6 cellular contexts compared by ENCODE assay signal in genomic region chr11:62749931-62750330, GRCh38. TPM values are rescaled to one million over a fixed set of nuclear protein-coding genes. Genes with fewer than 3 reads are reported as not detected.
DNase-seq lines count a peak whose midpoint lies in the region; ATAC-seq, FAIRE-seq and TF ChIP-seq lines count a peak whose summit lies in the region.
"Not testable (repeated sequence)": the region's sequence is repeated elsewhere in the genome, so short reads cannot be mapped to it uniquely, and the experiment has no call there.

No MANE protein-coding gene starts in this region.

- not testable (repeated sequence) for H3K9me3 Mint-ChIP-seq in activated CD4-positive, alpha-beta T cell treated with anti-CD3 and anti-CD28 coated beads, Interleukin-2, amount 10 ng/mL, durations not matched to agents 7 days and 5 days; activated T-cell treated with anti-CD3 and anti-CD28 coated beads, Interleukin-2, amount 50 U/mL, for 72 hours; neural crest cell

- H3K36me3 Mint-ChIP-seq in activated CD4-positive, alpha-beta T cell treated with anti-CD3 and anti-CD28 coated beads, Interleukin-2, amount 10 ng/mL, durations not matched to agents 7 days and 5 days (ENCODE audit: low read depth), result peaks cover 18% of the 10 kb centered on the region
- H3K36me3 Mint-ChIP-seq in activated T-cell treated with anti-CD3 and anti-CD28 coated beads, Interleukin-2, amount 50 U/mL, for 72 hours (ENCODE audit: insufficient read depth in 2 of 2); neural crest cell (ENCODE audit: low read depth): not testable (repeated sequence)

- not testable (repeated sequence) for TF ChIP-seq EP300 in sigmoid colon (IDR thresholded peaks at IDR 0.05)

- H3K4me1 ChIP-seq in kidney (ENCODE audit: control insufficient read depth in 1 of 2, insufficient read depth in 1 of 2, low read depth in 1 of 2, low read length in 2 of 2), result peaks cover 12 to 13% of the 10 kb centered on the region in 2 donors
- peaks cover 0 to 38% (median 18%) of the 10 kb centered on the region in 4 donors for H3K4me1 ChIP-seq in sigmoid colon

- H3K4me3 ChIP-seq in kidney (ENCODE audit: low read length in 2 of 2); sigmoid colon: not testable (repeated sequence)

- H3K9ac ChIP-seq in kidney (ENCODE audit: low read length in 2 of 2), result not testable (repeated sequence)

- not testable (repeated sequence) for H3K9me3 ChIP-seq in kidney (ENCODE audit: control insufficient read depth in 1 of 2, low read length in 2 of 2); sigmoid colon

- peaks cover 0 to 10% of the 10 kb centered on the region in 2 donors for H3K36me3 ChIP-seq in kidney (ENCODE audit: control insufficient read depth in 1 of 2, insufficient read depth in 2 of 2, low read length in 2 of 2)
- H3K36me3 ChIP-seq in sigmoid colon, result peaks cover 0 to 22% (median 4%) of the 10 kb centered on the region in 4 donors

- 96 to 97% methylated on average over 5 of the region's 5 CpGs for WGBS in sigmoid colon, 2 donors

- CTCF ChIA-PET in RWPE1 (lab: Yijun Ruan, JAX); activated CD4-positive, alpha-beta T cell treated with anti-CD3 and anti-CD28 coated beads, Interleukin-2, amount 10 ng/mL, durations not matched to agents 7 days and 5 days (lab: Charles Lee): not testable (repeated sequence)

- peaks cover 28% of the 10 kb centered on the region for H3K4me1 Mint-ChIP-seq in activated CD4-positive, alpha-beta T cell treated with anti-CD3 and anti-CD28 coated beads, Interleukin-2, amount 10 ng/mL, durations not matched to agents 7 days and 5 days
- H3K4me1 Mint-ChIP-seq in activated T-cell treated with anti-CD3 and anti-CD28 coated beads, Interleukin-2, amount 50 U/mL, for 72 hours (ENCODE audit: low read depth), result peaks cover 32% of the 10 kb centered on the region
- H3K4me1 Mint-ChIP-seq in neural crest cell, result peaks cover 28% of the 10 kb centered on the region

- intact Hi-C loops in kidney (cut with DNase I); sigmoid colon (cut with DNase I): not testable (repeated sequence)

- TF ChIP-seq POLR2A in sigmoid colon (IDR thresholded peaks at IDR 0.05), result not testable (repeated sequence)

- H3K4me3 Mint-ChIP-seq in activated CD4-positive, alpha-beta T cell treated with anti-CD3 and anti-CD28 coated beads, Interleukin-2, amount 10 ng/mL, durations not matched to agents 7 days and 5 days; activated T-cell treated with anti-CD3 and anti-CD28 coated beads, Interleukin-2, amount 50 U/mL, for 72 hours; neural crest cell: not testable (repeated sequence)

- H3K27ac Mint-ChIP-seq in activated CD4-positive, alpha-beta T cell treated with anti-CD3 and anti-CD28 coated beads, Interleukin-2, amount 10 ng/mL, durations not matched to agents 7 days and 5 days, result peak overlapping the region; percentile 57
- peak overlapping the region; percentile 63 for H3K27ac Mint-ChIP-seq in activated T-cell treated with anti-CD3 and anti-CD28 coated beads, Interleukin-2, amount 50 U/mL, for 72 hours
- H3K27ac Mint-ChIP-seq in neural crest cell (ENCODE audit: unreplicated experiment), result peak overlapping the region; percentile 43

- not testable (repeated sequence) for H3K27me3 Mint-ChIP-seq in activated CD4-positive, alpha-beta T cell treated with anti-CD3 and anti-CD28 coated beads, Interleukin-2, amount 10 ng/mL, durations not matched to agents 7 days and 5 days; activated T-cell treated with anti-CD3 and anti-CD28 coated beads, Interleukin-2, amount 50 U/mL, for 72 hours (ENCODE audit: low read depth); neural crest cell (ENCODE audit: low read depth)

- H3K27me3 ChIP-seq in sigmoid colon, result not testable (repeated sequence)

- DNase-seq in RWPE1 (ENCODE audit: low spot score); activated CD4-positive, alpha-beta T cell treated with anti-CD3 and anti-CD28 coated beads, Interleukin-2, amount 10 ng/mL, durations not matched to agents 7 days and 5 days; activated T-cell treated with anti-CD3 and anti-CD28 coated beads, Interleukin-2, amount 50 U/mL, for 72 hours; neural crest cell (ENCODE audit: low read depth, low spot score): not testable (repeated sequence)
- DNase-seq in kidney, result peak; percentile 17
- peak; percentile 28 for DNase-seq in sigmoid colon

- H3K27ac ChIP-seq in RWPE1, result peak overlapping the region; percentile 20; the same call in 1 of the 2 replicates
- H3K27ac ChIP-seq in kidney (ENCODE audit: low read depth in 2 of 2, low read length in 2 of 2); sigmoid colon: not testable (repeated sequence)

- not testable (repeated sequence) for FAIRE-seq in kidney (lab: Jason Lieb, UNC)

- POLR2A ChIA-PET in RWPE1 (lab: Yijun Ruan, JAX; ENCODE audit: low non-redundant PET); activated CD4-positive, alpha-beta T cell treated with anti-CD3 and anti-CD28 coated beads, Interleukin-2, amount 10 ng/mL, durations not matched to agents 7 days and 5 days (lab: Charles Lee): not testable (repeated sequence)

- ATAC-seq in activated T-cell treated with anti-CD3 and anti-CD28 coated beads, Interleukin-2, amount 50 U/mL, for 72 hours (replicated peaks in 1 of 2), result not testable (repeated sequence)

- TF ChIP-seq CTCF in RWPE1 (conservative IDR thresholded peaks at IDR 0.05; ENCODE audit: low read depth); kidney (IDR thresholded peaks at IDR 0.05; ENCODE audit: borderline replicate concordance, extremely low read depth, insufficient read depth); neural crest cell (conservative IDR thresholded peaks at IDR 0.05); sigmoid colon (IDR thresholded peaks at IDR 0.05): not testable (repeated sequence)

RNA-seq across cellular contexts. Expression of gene ZBTB3, which starts 4.0 kb away (rescaled TPM):
- 10 to 100 TPM; 14.3 to 18.5 TPM for total RNA-seq in activated CD4-positive, alpha-beta T cell treated with anti-CD3 and anti-CD28 coated beads, Interleukin-2, amount 10 ng/mL, durations not matched to agents 7 days and 5 days
- 10 to 100 TPM; 12.2 to 12.4 TPM for total RNA-seq in activated T-cell treated with anti-CD3 and anti-CD28 coated beads, Interleukin-2, amount 50 U/mL, for 72 hours
- 15.0 TPM for total RNA-seq in kidney
- polyA plus RNA-seq in kidney (ENCODE audit: insufficient read depth, low read depth, low replicate concordance), result 4.8 TPM
- 11.5 and 16.1 TPM in 2 replicates for total RNA-seq in neural crest cell
- total RNA-seq in sigmoid colon, result 10 to 100 TPM in 1 of 4 donors, 1 to 10 TPM in 3; 6.6 to 12.1 (median 7.7) TPM
- 1 to 10 TPM; 1.2 to 5.0 (median 1.8) TPM for polyA plus RNA-seq in sigmoid colon

RNA-seq across cellular contexts. Expression of gene POLR2G, which starts 11.4 kb away (rescaled TPM):
- total RNA-seq in activated CD4-positive, alpha-beta T cell treated with anti-CD3 and anti-CD28 coated beads, Interleukin-2, amount 10 ng/mL, durations not matched to agents 7 days and 5 days, result 10 to 100 TPM; 87.2 to 99.8 TPM
- total RNA-seq in activated T-cell treated with anti-CD3 and anti-CD28 coated beads, Interleukin-2, amount 50 U/mL, for 72 hours, result 100 to 1,000 TPM; 105 to 107 TPM
- 66.0 TPM for total RNA-seq in kidney
- 143 TPM for polyA plus RNA-seq in kidney (ENCODE audit: insufficient read depth, low read depth, low replicate concordance)
- total RNA-seq in neural crest cell, result 161 and 175 TPM in 2 replicates
- 10 to 100 TPM; 42.7 to 59.5 (median 53.6) TPM for total RNA-seq in sigmoid colon
- polyA plus RNA-seq in sigmoid colon, result 100 to 1,000 TPM in 1 of 3 donors, 10 to 100 TPM in 2; 73.5 to 111 (median 95.5) TPM

RNA-seq across cellular contexts. Expression of gene TAF6L, which starts 21.3 kb away (rescaled TPM):
- 10 to 100 TPM; 17.7 to 19.4 TPM for total RNA-seq in activated CD4-positive, alpha-beta T cell treated with anti-CD3 and anti-CD28 coated beads, Interleukin-2, amount 10 ng/mL, durations not matched to agents 7 days and 5 days
- 10 to 100 TPM; 13.6 to 15.5 TPM for total RNA-seq in activated T-cell treated with anti-CD3 and anti-CD28 coated beads, Interleukin-2, amount 50 U/mL, for 72 hours
- total RNA-seq in kidney (27.1 TPM), neural crest cell (50.5 and 52.0 TPM in 2 replicates), sigmoid colon (10 to 100 TPM; 13.2 to 20.1 (median 16.7) TPM)
- polyA plus RNA-seq in kidney (ENCODE audit: insufficient read depth, low read depth, low replicate concordance) (19.3 TPM), sigmoid colon (10 to 100 TPM in 1 of 3 donors, 1 to 10 TPM in 2; 3.0 to 20.7 (median 9.0) TPM)

RNA-seq across cellular contexts. Expression of gene TTC9C, which starts 21.6 kb away (rescaled TPM):
- 10 to 100 TPM; 51.1 to 59.9 TPM for total RNA-seq in activated CD4-positive, alpha-beta T cell treated with anti-CD3 and anti-CD28 coated beads, Interleukin-2, amount 10 ng/mL, durations not matched to agents 7 days and 5 days
- 10 to 100 TPM; 67.3 to 68.9 TPM for total RNA-seq in activated T-cell treated with anti-CD3 and anti-CD28 coated beads, Interleukin-2, amount 50 U/mL, for 72 hours
- total RNA-seq in kidney (24.8 TPM), neural crest cell (44.7 and 49.2 TPM in 2 replicates), sigmoid colon (10 to 100 TPM; 21.9 to 39.9 (median 24.2) TPM)
- polyA plus RNA-seq in kidney (ENCODE audit: insufficient read depth, low read depth, low replicate concordance) (39.2 TPM), sigmoid colon (10 to 100 TPM; 27.6 to 30.4 (median 27.7) TPM)

RNA-seq across cellular contexts. Expression of gene HNRNPUL2, which starts 22.7 kb away (rescaled TPM):
- total RNA-seq in activated CD4-positive, alpha-beta T cell treated with anti-CD3 and anti-CD28 coated beads, Interleukin-2, amount 10 ng/mL, durations not matched to agents 7 days and 5 days, result 10 to 100 TPM; 67.9 to 69.0 TPM
- total RNA-seq in activated T-cell treated with anti-CD3 and anti-CD28 coated beads, Interleukin-2, amount 50 U/mL, for 72 hours, result 10 to 100 TPM; 56.7 to 66.8 TPM
- total RNA-seq in kidney (49.0 TPM), neural crest cell (79.6 and 80.7 TPM in 2 replicates), sigmoid colon (10 to 100 TPM; 22.9 to 30.7 (median 25.3) TPM)
- polyA plus RNA-seq in kidney (ENCODE audit: insufficient read depth, low read depth, low replicate concordance) (37.1 TPM), sigmoid colon (10 to 100 TPM; 36.6 to 54.3 (median 37.5) TPM)
